ENCODE assay signal across 9 cellular contexts in the genomic region with DNA sequence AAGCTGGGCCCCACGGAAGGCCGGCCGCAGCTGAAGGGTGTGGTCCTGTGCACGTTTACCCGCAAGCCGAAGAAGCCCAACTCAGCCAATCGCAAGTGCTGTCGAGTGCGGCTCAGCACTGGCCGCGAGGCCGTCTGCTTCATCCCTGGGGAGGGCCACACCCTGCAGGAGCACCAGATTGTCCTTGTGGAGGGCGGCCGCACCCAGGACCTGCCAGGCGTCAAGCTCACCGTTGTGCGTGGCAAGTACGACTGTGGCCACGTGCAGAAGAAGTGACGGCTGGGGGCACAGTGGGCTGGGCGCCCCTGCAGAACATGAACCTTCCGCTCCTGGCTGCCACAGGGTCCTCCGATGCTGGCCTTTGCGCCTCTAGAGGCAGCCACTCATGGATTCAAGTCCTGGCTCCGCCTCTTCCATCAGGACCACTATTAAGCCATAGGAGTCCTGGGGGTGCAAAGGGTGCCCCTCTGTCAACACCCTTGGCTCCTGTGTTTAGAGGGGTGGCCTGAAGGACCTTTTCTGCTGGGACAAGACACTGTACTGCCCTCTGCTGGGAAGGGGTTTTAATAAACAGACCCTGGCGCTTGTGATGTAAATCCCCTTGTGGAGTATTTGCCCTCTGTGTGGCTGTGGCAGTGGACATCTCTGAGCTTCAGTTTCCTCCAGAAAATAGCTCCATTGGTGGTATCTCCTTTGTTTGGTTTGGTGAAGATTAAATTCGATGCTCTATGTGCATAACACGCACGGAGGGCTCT. TPM values are rescaled to one million over a fixed set of nuclear protein-coding genes. Genes with fewer than 3 reads are reported as not detected.
DNase-seq lines count a peak whose midpoint lies in the region; ATAC-seq, FAIRE-seq and TF ChIP-seq lines count a peak whose summit lies in the region.
"Had no signal": no experiment of that assay in that cellular context is flagged by ENCODE, and none has a peak within 500 bp of the region (broad histone marks: within the 10 kb centered on the region; RNA-seq: fewer than 3 reads in every experiment).

No MANE protein-coding gene starts in this region.

- TF ChIP-seq EP300 in sigmoid colon (IDR thresholded peaks at IDR 0.05) = no peak

- FAIRE-seq in frontal cortex (lab: Jason Lieb, UNC) = no peak

- no peaks in the 10 kb centered on the region for H3K27me3 ChIP-seq in dorsolateral prefrontal cortex
- no peaks in the 10 kb centered on the region for H3K27me3 ChIP-seq in sigmoid colon

- intact Hi-C loops in dorsolateral prefrontal cortex (cut with DNase I) (loop anchor here (5.0 to 10.0 kb wide), 3 partner anchors 100 to 210 kb away; a partner anchor contains a TSS), sigmoid colon (cut with DNase I) (loop anchor here (5.0 kb wide), 1 partner anchor 315 kb away; a partner anchor contains a TSS)

- ATAC-seq in GM21360 (IDR thresholded peaks at IDR 0.05; ENCODE audit: unreplicated experiment) = no peak

- H3K4me3 ChIP-seq in GM12864 (ENCODE audit: low read depth, low read length) (no peak overlapping the region), dorsolateral prefrontal cortex (peak overlapping the region in 3 of 59 donors; percentile 79 to 91 (median 81)), sigmoid colon (no peak overlapping the region)

- TF ChIP-seq CTCF in GM12864 (IDR thresholded peaks at IDR 0.05; ENCODE audit: low read depth, low read length, missing control alignments) = peak; percentile 38
- TF ChIP-seq CTCF in dorsolateral prefrontal cortex (IDR thresholded peaks at IDR 0.05 in 54 of 56, conservative IDR thresholded peaks at IDR 0.05 in 2 of 56; ENCODE audit: low read depth in 1 of 56, partially characterized antibody in 56 of 56) = peak in 29 of 56 donors; percentile 10 to 46 (median 27)
- peak in 2 of 4 experiments; percentile 13 to 20 for TF ChIP-seq CTCF in sigmoid colon (IDR thresholded peaks at IDR 0.05)

- WGBS in sigmoid colon, 2 donors = 93% methylated on average over 29 of the region's 29 CpGs

- TF ChIP-seq POLR2A in sigmoid colon (IDR thresholded peaks at IDR 0.05) = no peak

- peaks cover 0 to 27% (median 21%) of the 10 kb centered on the region in 4 donors for H3K4me1 ChIP-seq in sigmoid colon

- no peak overlapping the region for H3K27ac ChIP-seq in dorsolateral prefrontal cortex
- H3K27ac ChIP-seq in sigmoid colon = no peak overlapping the region
- H3K27ac ChIP-seq: thoracic aorta had no signal

- no peaks in the 10 kb centered on the region for H3K9me3 ChIP-seq in sigmoid colon
- H3K9me3 ChIP-seq: thoracic aorta had no signal

- H3K36me3 ChIP-seq in sigmoid colon = peaks cover 0 to 14% (median 7%) of the 10 kb centered on the region in 4 donors

- DNase-seq in AML-193 (lab: John Stamatoyannopoulos, UW) (peak; percentile 32 to 65), GM12864 (ENCODE audit: low read depth) (peak; percentile 31), SK-MEL-5 (ENCODE audit: low read depth, low spot score) (peak; percentile 62), dorsolateral prefrontal cortex (no peak), pons (ENCODE audit: low spot score) (peak; percentile 16), frontal cortex (ENCODE audit: low spot score in 2 of 2) (no peak), sigmoid colon (no peak)

- in situ Hi-C loops in SK-MEL-5 (cut with HindIII; ENCODE audit: low pct_unique_long_range_greater_than_20kb, low sequenced_read_pairs) = no loop called here

RNA-seq across cellular contexts. Expression of a gene that starts 1.9 kb away (rescaled TPM):
- total RNA-seq in SK-MEL-5 (2014; rRNA removed; shearing (Covaris generic)) = 73.1 and 83.7 TPM in 2 replicates
- 91.0 and 121 TPM in 2 replicates for polyA plus RNA-seq in SK-MEL-5 (2015; cell fraction: cytosol; rRNA removed)
- polyA plus RNA-seq in SK-MEL-5 (2015; cell fraction: nucleus; rRNA removed) = 24.3 and 43.2 TPM in 2 replicates
- total RNA-seq in dorsolateral prefrontal cortex (10 to 100 TPM; 14.4 to 30.2 (median 21.9) TPM), frontal cortex (17.1 TPM), sigmoid colon (10 to 100 TPM; 25.0 to 30.7 (median 27.5) TPM)
- polyA plus RNA-seq in sigmoid colon = 10 to 100 TPM; 58.9 to 74.4 (median 73.2) TPM

RNA-seq across cellular contexts. Expression of a gene that starts 2.0 kb away (rescaled TPM):
- total RNA-seq in SK-MEL-5 (2014; rRNA removed; shearing (Covaris generic)) = 19.0 and 22.7 TPM in 2 replicates
- 30.7 and 42.5 TPM in 2 replicates for polyA plus RNA-seq in SK-MEL-5 (2015; cell fraction: cytosol; rRNA removed)
- polyA plus RNA-seq in SK-MEL-5 (2015; cell fraction: nucleus; rRNA removed) = 192 and 264 TPM in 2 replicates
- 10 to 100 TPM; 17.7 to 57.8 (median 28.6) TPM for total RNA-seq in dorsolateral prefrontal cortex
- 6.9 TPM for total RNA-seq in frontal cortex
- 10 to 100 TPM in 2 of 4 donors, 1 to 10 TPM in 2; 7.4 to 32.7 (median 12.2) TPM for total RNA-seq in sigmoid colon
- 10 to 100 TPM; 14.4 to 38.9 (median 15.3) TPM for polyA plus RNA-seq in sigmoid colon

RNA-seq across cellular contexts. Expression of a gene that starts 20.6 kb away (rescaled TPM):
- total RNA-seq in SK-MEL-5 (2014; rRNA removed; shearing (Covaris generic)) = not detected in 2 replicates
- 0.37 TPM in 1 of 2 replicates, not detected in the other for polyA plus RNA-seq in SK-MEL-5 (2015; cell fraction: cytosol; rRNA removed)
- 3.8 TPM in 2 replicates for polyA plus RNA-seq in SK-MEL-5 (2015; cell fraction: nucleus; rRNA removed)
- total RNA-seq in dorsolateral prefrontal cortex (1 to 10 TPM in 114 of 120 experiments, under 1 TPM in 6; 0.52 to 6.8 (median 2.5) TPM), frontal cortex (1.6 TPM), sigmoid colon (1 to 10 TPM in 1 of 4 donors, under 1 TPM in 1, not detected in 2; 0.83 to 1.1 TPM)
- polyA plus RNA-seq in sigmoid colon = under 1 TPM in 1 of 3 donors, not detected in 2; 0.90 TPM
- total RNA-seq: thoracic aorta had no signal

RNA-seq across cellular contexts. Expression of a gene that starts 32.8 kb away (rescaled TPM):
- total RNA-seq in SK-MEL-5 (2014; rRNA removed; shearing (Covaris generic)) = 16.8 and 17.9 TPM in 2 replicates
- polyA plus RNA-seq in SK-MEL-5 (2015; cell fraction: cytosol; rRNA removed) = 34.0 and 44.5 TPM in 2 replicates
- 10.5 and 15.3 TPM in 2 replicates for polyA plus RNA-seq in SK-MEL-5 (2015; cell fraction: nucleus; rRNA removed)
- total RNA-seq in dorsolateral prefrontal cortex (10 to 100 TPM; 15.4 to 37.9 (median 22.5) TPM), frontal cortex (3.3 TPM), sigmoid colon (10 to 100 TPM; 13.8 to 20.2 (median 16.9) TPM)
- polyA plus RNA-seq in sigmoid colon = 10 to 100 TPM; 28.8 to 63.9 (median 45.8) TPM

RNA-seq across cellular contexts. Expression of a gene that starts 33.2 kb away (rescaled TPM):
- 37.9 and 39.5 TPM in 2 replicates for total RNA-seq in SK-MEL-5 (2014; rRNA removed; shearing (Covaris generic))
- polyA plus RNA-seq in SK-MEL-5 (2015; cell fraction: cytosol; rRNA removed) = 27.6 and 28.5 TPM in 2 replicates
- polyA plus RNA-seq in SK-MEL-5 (2015; cell fraction: nucleus; rRNA removed) = 43.2 and 70.3 TPM in 2 replicates
- 100 to 1,000 TPM; 113 to 397 (median 166) TPM for total RNA-seq in dorsolateral prefrontal cortex
- total RNA-seq in frontal cortex = 56.7 TPM
- 10 to 100 TPM; 65.5 to 92.7 (median 85.2) TPM for total RNA-seq in sigmoid colon
- 10 to 100 TPM; 36.2 to 46.7 (median 39.0) TPM for polyA plus RNA-seq in sigmoid colon

Comparison
In these comparisons a context has a peak if more than half of its experiments do, and no peak if none do; other contexts are left out.
1. DNase-seq: peak in AML-193 (2 of 2), GM12864 (single experiment), SK-MEL-5 (single experiment) and pons (single experiment); none in dorsolateral prefrontal cortex (0 of 10), frontal cortex (0 of 2) and sigmoid colon (single experiment).